1 cellular context compared by ENCODE assay signal in genomic region chr13:37640499-37640898, GRCh38.
TF ChIP-seq lines count a peak whose summit lies in the region.

No MANE protein-coding gene starts in this region.

TF ChIP-seq in GM23338, 12 proteins besides CTCF, POLR2A, EP300 and RAD21 (continued from another document):
- TF ChIP-seq REST (IDR thresholded peaks at IDR 0.05; ENCODE audit: unreplicated experiment): no peak
- TF ChIP-seq ZNF331 (CRISPR knock-in tag; IDR thresholded peaks at IDR 0.05; ENCODE audit: low read depth): no peak
- TF ChIP-seq, protein P1, sequence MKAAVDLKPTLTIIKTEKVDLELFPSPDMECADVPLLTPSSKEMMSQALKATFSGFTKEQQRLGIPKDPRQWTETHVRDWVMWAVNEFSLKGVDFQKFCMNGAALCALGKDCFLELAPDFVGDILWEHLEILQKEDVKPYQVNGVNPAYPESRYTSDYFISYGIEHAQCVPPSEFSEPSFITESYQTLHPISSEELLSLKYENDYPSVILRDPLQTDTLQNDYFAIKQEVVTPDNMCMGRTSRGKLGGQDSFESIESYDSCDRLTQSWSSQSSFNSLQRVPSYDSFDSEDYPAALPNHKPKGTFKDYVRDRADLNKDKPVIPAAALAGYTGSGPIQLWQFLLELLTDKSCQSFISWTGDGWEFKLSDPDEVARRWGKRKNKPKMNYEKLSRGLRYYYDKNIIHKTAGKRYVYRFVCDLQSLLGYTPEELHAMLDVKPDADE (IDR thresholded peaks at IDR 0.05): no peak
- TF ChIP-seq JUNB (IDR thresholded peaks at IDR 0.05; ENCODE audit: unreplicated experiment): no peak
- no peak for TF ChIP-seq ZNF114 (CRISPR knock-in tag; IDR thresholded peaks at IDR 0.05)
- no peak for TF ChIP-seq EZH2 (IDR thresholded peaks at IDR 0.05; ENCODE audit: low read depth, unreplicated experiment)
